ENCODE assay signal across 9 cellular contexts in genomic region chrX:131802836-131803626, GRCh38.
A peak's percentile ranks its signal among the peaks of the same experiment; 100 is the strongest.
DNase-seq lines count a peak whose midpoint lies in the region; ATAC-seq and TF ChIP-seq lines count a peak whose summit lies in the region.
"Had no signal": no experiment of that assay in that cellular context is flagged by ENCODE, and none has a peak within 500 bp of the region (broad histone marks: within the 10 kb centered on the region; RNA-seq: fewer than 3 reads in every experiment).

No MANE protein-coding gene starts in this region.

- POLR2A ChIA-PET in activated CD4-positive, alpha-beta T cell treated with anti-CD3 and anti-CD28 coated beads for 36 hours (lab: Charles Lee): no interaction called here

- DNase-seq in activated CD4-positive, alpha-beta T cell treated with anti-CD3 and anti-CD28 coated beads for 36 hours: peak; percentile 51
- no peak for DNase-seq in activated CD4-positive, alpha-beta T cell treated with anti-CD3 and anti-CD28 coated beads for 1 hour
- peak; percentile 1 to 43 for DNase-seq in SW 1271 (lab: John Stamatoyannopoulos, UW)
- DNase-seq in effector memory CD4-positive, alpha-beta T cell: peak in 2 of 3 donors; percentile 2 to 70
- peak; percentile 47 to 72 for DNase-seq in psoas muscle
- no peak for DNase-seq in effector CD8-positive, alpha-beta T cell (lab: John Stamatoyannopoulos, UW)
- no peak for DNase-seq in pons (ENCODE audit: low spot score)
- DNase-seq: activated naive CD8-positive, alpha-beta T cell treated with anti-CD3 and anti-CD28 coated beads, Interleukin-2, amount 10 ng/mL, durations not matched to agents 7 days and 5 days had no signal

- no peaks in the 10 kb centered on the region for H3K27me3 Mint-ChIP-seq in activated CD4-positive, alpha-beta T cell treated with anti-CD3 and anti-CD28 coated beads for 36 hours
- H3K27me3 Mint-ChIP-seq: activated naive CD8-positive, alpha-beta T cell treated with anti-CD3 and anti-CD28 coated beads, Interleukin-2, amount 10 ng/mL, durations not matched to agents 7 days and 5 days had no signal

- H3K36me3 ChIP-seq in effector memory CD4-positive, alpha-beta T cell (ENCODE audit: control insufficient read depth, insufficient read depth, low read length): no peaks in the 10 kb centered on the region
- no peaks in the 10 kb centered on the region for H3K36me3 ChIP-seq in psoas muscle (ENCODE audit: insufficient read depth in 1 of 2, low read depth in 1 of 2)

- no peak overlapping the region for H3K27ac Mint-ChIP-seq in activated CD4-positive, alpha-beta T cell treated with anti-CD3 and anti-CD28 coated beads for 36 hours
- H3K27ac Mint-ChIP-seq: activated naive CD8-positive, alpha-beta T cell treated with anti-CD3 and anti-CD28 coated beads, Interleukin-2, amount 10 ng/mL, durations not matched to agents 7 days and 5 days had no signal

- peak; percentile 59 for TF ChIP-seq CTCF in psoas muscle (IDR thresholded peaks at IDR 0.05)

- intact Hi-C loops in activated CD4-positive, alpha-beta T cell treated with anti-CD3 and anti-CD28 coated beads for 36 hours (cut with DNase I, micrococcal nuclease): loop anchor here in 1 of 2 experiments (10.0 kb wide), 1 partner anchor 808 kb away; no protein-coding TSS in a partner anchor
- intact Hi-C loops in psoas muscle (cut with DNase I): no loop called here

- ATAC-seq in activated CD4-positive, alpha-beta T cell treated with anti-CD3 and anti-CD28 coated beads for 36 hours: peak; percentile 39
- ATAC-seq in HG03064 (IDR thresholded peaks at IDR 0.05; ENCODE audit: low read depth, unreplicated experiment) (peak; percentile 70), psoas muscle (peak; percentile 90 to 94 (median 90))

- H3K9me3 Mint-ChIP-seq in activated CD4-positive, alpha-beta T cell treated with anti-CD3 and anti-CD28 coated beads for 36 hours (ENCODE audit: low read depth): no peaks in the 10 kb centered on the region
- H3K9me3 Mint-ChIP-seq: activated naive CD8-positive, alpha-beta T cell treated with anti-CD3 and anti-CD28 coated beads, Interleukin-2, amount 10 ng/mL, durations not matched to agents 7 days and 5 days had no signal

- CTCF ChIA-PET in activated CD4-positive, alpha-beta T cell treated with anti-CD3 and anti-CD28 coated beads for 36 hours (lab: Charles Lee): interaction anchor here (0.7 kb wide), 1 partner anchor 22 kb away, joined by 3 read pairs; no protein-coding TSS in a partner anchor

- H3K36me3 Mint-ChIP-seq in activated CD4-positive, alpha-beta T cell treated with anti-CD3 and anti-CD28 coated beads for 36 hours (ENCODE audit: low read depth): no peaks in the 10 kb centered on the region
- H3K36me3 Mint-ChIP-seq: activated naive CD8-positive, alpha-beta T cell treated with anti-CD3 and anti-CD28 coated beads, Interleukin-2, amount 10 ng/mL, durations not matched to agents 7 days and 5 days had no signal

- no peaks in the 10 kb centered on the region for H3K9me3 ChIP-seq in effector memory CD4-positive, alpha-beta T cell (ENCODE audit: control insufficient read depth, low read length)
- H3K9me3 ChIP-seq in psoas muscle: no peaks in the 10 kb centered on the region

- peak overlapping the region; percentile 60 for H3K4me3 ChIP-seq in effector memory CD4-positive, alpha-beta T cell (ENCODE audit: insufficient read depth, low read depth, low read length, poor library complexity, severe bottlenecking)
- H3K4me3 ChIP-seq in psoas muscle: peak overlapping the region; percentile 59

- 40 to 92% (median 85%) methylated on average over 19 of the region's 19 CpGs for WGBS in psoas muscle, 3 donors

- no peaks in the 10 kb centered on the region for H3K27me3 ChIP-seq in effector memory CD4-positive, alpha-beta T cell (replicated peaks; ENCODE audit: control insufficient read depth, insufficient read depth, low read length, poor library complexity, severe bottlenecking)
- no peaks in the 10 kb centered on the region for H3K27me3 ChIP-seq in psoas muscle (ENCODE audit: insufficient read depth in 3 of 3, low read length in 2 of 3)

- H3K27ac ChIP-seq in effector memory CD4-positive, alpha-beta T cell (ENCODE audit: insufficient read depth, low read length, poor library complexity, severe bottlenecking): no peak overlapping the region
- no peak overlapping the region for H3K27ac ChIP-seq in psoas muscle

- H3K4me3 Mint-ChIP-seq in activated CD4-positive, alpha-beta T cell treated with anti-CD3 and anti-CD28 coated beads for 36 hours: no peak overlapping the region
- H3K4me3 Mint-ChIP-seq: activated naive CD8-positive, alpha-beta T cell treated with anti-CD3 and anti-CD28 coated beads, Interleukin-2, amount 10 ng/mL, durations not matched to agents 7 days and 5 days had no signal

- H3K4me1 Mint-ChIP-seq in activated CD4-positive, alpha-beta T cell treated with anti-CD3 and anti-CD28 coated beads for 36 hours: no peaks in the 10 kb centered on the region
- H3K4me1 Mint-ChIP-seq: activated naive CD8-positive, alpha-beta T cell treated with anti-CD3 and anti-CD28 coated beads, Interleukin-2, amount 10 ng/mL, durations not matched to agents 7 days and 5 days had no signal

- H3K4me1 ChIP-seq in effector memory CD4-positive, alpha-beta T cell (ENCODE audit: control insufficient read depth, insufficient read depth, low read length, poor library complexity, severe bottlenecking): no peaks in the 10 kb centered on the region
- peaks cover 3% of the 10 kb centered on the region for H3K4me1 ChIP-seq in psoas muscle

Comparison
In these comparisons a context has a peak if more than half of its experiments do, and no peak if none do; other contexts are left out.
1. DNase-seq: peak in activated CD4-positive, alpha-beta T cell treated with anti-CD3 and anti-CD28 coated beads for 36 hours (single experiment), SW 1271 (2 of 2), effector memory CD4-positive, alpha-beta T cell (2 of 3) and psoas muscle (2 of 2); none in activated CD4-positive, alpha-beta T cell treated with anti-CD3 and anti-CD28 coated beads for 1 hour (single experiment), effector CD8-positive, alpha-beta T cell (single experiment) and pons (single experiment).
2. ATAC-seq: peak in every context shown above with its lines; median percentile 90 in psoas muscle; 70 in HG03064; 39 in activated CD4-positive, alpha-beta T cell treated with anti-CD3 and anti-CD28 coated beads for 36 hours.